8 cellular contexts compared by ENCODE assay signal in the genomic region with DNA sequence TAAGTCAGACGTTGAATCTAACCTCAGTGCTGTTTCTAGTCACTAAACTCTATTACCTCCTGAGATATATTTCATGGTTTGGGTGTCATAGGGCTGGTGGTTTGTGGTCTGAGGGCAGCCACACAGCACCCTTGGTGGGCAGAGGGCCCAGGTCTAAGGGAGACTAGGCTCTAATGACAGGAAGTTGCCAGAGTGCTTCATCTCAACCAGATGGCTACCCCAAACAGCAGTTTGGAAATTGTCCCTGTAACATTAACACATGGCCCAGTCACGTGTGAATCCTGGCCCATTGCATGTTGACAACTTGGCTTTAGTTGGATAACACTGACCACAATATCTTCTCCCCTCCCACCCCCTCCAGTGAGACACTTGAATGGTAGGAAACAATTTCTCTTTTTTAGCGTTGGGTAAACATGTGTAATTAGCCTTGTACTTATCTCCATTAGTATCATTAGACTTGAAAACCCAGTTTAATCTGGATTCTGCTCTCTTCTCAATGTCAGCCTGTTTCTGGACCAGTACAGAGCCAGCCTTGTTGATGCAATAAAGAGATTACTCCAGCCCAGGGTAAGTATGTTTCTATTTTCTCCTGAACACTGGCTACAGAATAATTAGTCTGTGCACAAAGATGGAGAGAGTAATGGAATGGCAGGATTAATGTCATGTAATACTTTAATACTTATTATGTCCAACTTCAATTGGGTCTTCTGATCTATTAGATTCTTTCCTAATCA.
DNase-seq lines count a peak whose midpoint lies in the region; ATAC-seq, FAIRE-seq and TF ChIP-seq lines count a peak whose summit lies in the region.

No MANE protein-coding gene starts in this region.

- no peaks in the 10 kb centered on the region for H4K20me1 ChIP-seq in KMS-11 (ENCODE audit: insufficient read depth)

- peaks cover 36% of the 10 kb centered on the region for H3K4me1 Mint-ChIP-seq in WTC11
- peaks cover 0 to 2% (median under 1%) of the 10 kb centered on the region in 4 donors for H3K4me1 Mint-ChIP-seq in CD4-positive, alpha-beta memory T cell

- no peak overlapping the region for H3K4me3 ChIP-seq in KMS-11 (IDR thresholded peaks at IDR 0.05; ENCODE audit: insufficient read depth, low read depth, low read length)
- H3K4me3 ChIP-seq in CD4-positive, alpha-beta memory T cell (ENCODE audit: low read length in 2 of 2): no peak overlapping the region

- no peaks in the 10 kb centered on the region; the same call in 1 of the 2 replicates for H3K9me3 Mint-ChIP-seq in WTC11
- H3K9me3 Mint-ChIP-seq in CD4-positive, alpha-beta memory T cell: no peaks in the 10 kb centered on the region

- DNase-seq in AML-193 (lab: John Stamatoyannopoulos, UW) (peak; percentile 75 to 79), GM19239 (ENCODE audit: insufficient read length, low spot score) (no peak), WTC11 (ENCODE audit: low spot score) (no peak), T1000 (lab: John Stamatoyannopoulos, UW) (no peak), cerebellum (ENCODE audit: low spot score) (no peak)
- no peak for DNase-seq in CD4-positive, alpha-beta memory T cell

- H3K4me3 Mint-ChIP-seq in WTC11: no peak overlapping the region
- H3K4me3 Mint-ChIP-seq in CD4-positive, alpha-beta memory T cell: no peak overlapping the region

- no peaks in the 10 kb centered on the region for H3K9me3 ChIP-seq in CD4-positive, alpha-beta memory T cell (ENCODE audit: control insufficient read depth in 1 of 2, low read length in 2 of 2)

- no peaks in the 10 kb centered on the region for H3K27me3 ChIP-seq in KMS-11 (ENCODE audit: insufficient read depth, low read depth)
- no peaks in the 10 kb centered on the region for H3K27me3 ChIP-seq in CD4-positive, alpha-beta memory T cell (ENCODE audit: insufficient read depth, low read length)

- no peaks in the 10 kb centered on the region for H3K36me3 ChIP-seq in KMS-11 (ENCODE audit: insufficient read depth)
- H3K36me3 ChIP-seq in CD4-positive, alpha-beta memory T cell (ENCODE audit: insufficient read depth, low read length): no peaks in the 10 kb centered on the region

- H3K27me3 Mint-ChIP-seq in WTC11 (ENCODE audit: low read depth): no peaks in the 10 kb centered on the region
- no peaks in the 10 kb centered on the region for H3K27me3 Mint-ChIP-seq in CD4-positive, alpha-beta memory T cell

- POLR2A ChIA-PET in WTC11 (lab: Charles Lee): interaction anchor here (0.7 kb wide), 1 partner anchor 13 kb away, joined by 3 read pairs; no protein-coding TSS in a partner anchor
- POLR2A ChIA-PET in CD4-positive, alpha-beta memory T cell (lab: Charles Lee; ENCODE audit: partially characterized antibody): no interaction called here

- TF ChIP-seq CTCF in KMS-11 (conservative IDR thresholded peaks at IDR 0.05; ENCODE audit: low read depth, low read length) (no peak), WTC11 (IDR thresholded peaks at IDR 0.05) (no peak)

- H3K27ac ChIP-seq in KMS-11: peak overlapping the region; percentile 69
- H3K27ac ChIP-seq in CD4-positive, alpha-beta memory T cell (ENCODE audit: low read depth, low read length): no peak overlapping the region

- intact Hi-C loops in CD4-positive, alpha-beta memory T cell (cut with micrococcal nuclease): no loop called here

- H2AFZ ChIP-seq in KMS-11 (ENCODE audit: low read depth): peak overlapping the region; percentile 7; the same call in 1 of the 2 replicates

- FAIRE-seq in GM19239 (lab: Jason Lieb, UNC): peak; percentile 60

- H3K4me2 ChIP-seq in KMS-11: peak overlapping the region; percentile 41

- H3K79me2 ChIP-seq in KMS-11 (ENCODE audit: insufficient read depth, low read depth): no peaks in the 10 kb centered on the region

- CTCF ChIA-PET in WTC11 (lab: Charles Lee): no interaction called here
- CTCF ChIA-PET in CD4-positive, alpha-beta memory T cell (lab: Charles Lee; ENCODE audit: partially characterized antibody): interaction anchor here (0.9 kb wide), 1 partner anchor 9 kb away, joined by 3 read pairs; no protein-coding TSS in a partner anchor

- peaks cover 35% of the 10 kb centered on the region for H3K4me1 ChIP-seq in KMS-11 (ENCODE audit: low read depth, poor library complexity, severe bottlenecking)
- H3K4me1 ChIP-seq in CD4-positive, alpha-beta memory T cell (ENCODE audit: insufficient read depth, low read length): no peaks in the 10 kb centered on the region

- peak overlapping the region; percentile 31; the same call in 1 of the 2 replicates for H3K9ac ChIP-seq in KMS-11

- peak overlapping the region; percentile 72; the same call in 1 of the 2 replicates for H3K27ac Mint-ChIP-seq in WTC11
- no peak overlapping the region for H3K27ac Mint-ChIP-seq in CD4-positive, alpha-beta memory T cell

- no peaks in the 10 kb centered on the region for H3K36me3 Mint-ChIP-seq in WTC11
- H3K36me3 Mint-ChIP-seq in CD4-positive, alpha-beta memory T cell: peaks cover 21 to 50% of the 10 kb centered on the region in 2 donors

- ATAC-seq in WTC11: no peak
- ATAC-seq in HG03045 (IDR thresholded peaks at IDR 0.05; ENCODE audit: unreplicated experiment): no peak

TF ChIP-seq in WTC11, 78 proteins besides CTCF, POLR2A, EP300 and RAD21:
- no peak for TF ChIP-seq GTF2I (CRISPR knock-in tag; conservative IDR thresholded peaks at IDR 0.05)
- TF ChIP-seq RORB (CRISPR knock-in tag; IDR thresholded peaks at IDR 0.05): no peak
- no peak for TF ChIP-seq ELF4 (CRISPR knock-in tag; IDR thresholded peaks at IDR 0.05; ENCODE audit: low read depth)
- TF ChIP-seq FOXK1 (CRISPR knock-in tag; IDR thresholded peaks at IDR 0.05): no peak
- TF ChIP-seq IRF2 (CRISPR knock-in tag; IDR thresholded peaks at IDR 0.05; ENCODE audit: borderline replicate concordance, low read depth): no peak
- TF ChIP-seq, protein P1, sequence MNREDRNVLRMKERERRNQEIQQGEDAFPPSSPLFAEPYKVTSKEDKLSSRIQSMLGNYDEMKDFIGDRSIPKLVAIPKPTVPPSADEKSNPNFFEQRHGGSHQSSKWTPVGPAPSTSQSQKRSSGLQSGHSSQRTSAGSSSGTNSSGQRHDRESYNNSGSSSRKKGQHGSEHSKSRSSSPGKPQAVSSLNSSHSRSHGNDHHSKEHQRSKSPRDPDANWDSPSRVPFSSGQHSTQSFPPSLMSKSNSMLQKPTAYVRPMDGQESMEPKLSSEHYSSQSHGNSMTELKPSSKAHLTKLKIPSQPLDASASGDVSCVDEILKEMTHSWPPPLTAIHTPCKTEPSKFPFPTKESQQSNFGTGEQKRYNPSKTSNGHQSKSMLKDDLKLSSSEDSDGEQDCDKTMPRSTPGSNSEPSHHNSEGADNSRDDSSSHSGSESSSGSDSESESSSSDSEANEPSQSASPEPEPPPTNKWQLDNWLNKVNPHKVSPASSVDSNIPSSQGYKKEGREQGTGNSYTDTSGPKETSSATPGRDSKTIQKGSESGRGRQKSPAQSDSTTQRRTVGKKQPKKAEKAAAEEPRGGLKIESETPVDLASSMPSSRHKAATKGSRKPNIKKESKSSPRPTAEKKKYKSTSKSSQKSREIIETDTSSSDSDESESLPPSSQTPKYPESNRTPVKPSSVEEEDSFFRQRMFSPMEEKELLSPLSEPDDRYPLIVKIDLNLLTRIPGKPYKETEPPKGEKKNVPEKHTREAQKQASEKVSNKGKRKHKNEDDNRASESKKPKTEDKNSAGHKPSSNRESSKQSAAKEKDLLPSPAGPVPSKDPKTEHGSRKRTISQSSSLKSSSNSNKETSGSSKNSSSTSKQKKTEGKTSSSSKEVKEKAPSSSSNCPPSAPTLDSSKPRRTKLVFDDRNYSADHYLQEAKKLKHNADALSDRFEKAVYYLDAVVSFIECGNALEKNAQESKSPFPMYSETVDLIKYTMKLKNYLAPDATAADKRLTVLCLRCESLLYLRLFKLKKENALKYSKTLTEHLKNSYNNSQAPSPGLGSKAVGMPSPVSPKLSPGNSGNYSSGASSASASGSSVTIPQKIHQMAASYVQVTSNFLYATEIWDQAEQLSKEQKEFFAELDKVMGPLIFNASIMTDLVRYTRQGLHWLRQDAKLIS (CRISPR knock-in tag; IDR thresholded peaks at IDR 0.05; ENCODE audit: borderline replicate concordance): no peak
- TF ChIP-seq SOX15 (CRISPR knock-in tag; IDR thresholded peaks at IDR 0.05): no peak
- no peak for TF ChIP-seq ZNF121 (CRISPR knock-in tag; IDR thresholded peaks at IDR 0.05)
- no peak for TF ChIP-seq ETV6 (CRISPR knock-in tag; IDR thresholded peaks at IDR 0.05)

Comparison
In these comparisons a context has a peak if more than half of its experiments do, and no peak if none do; other contexts are left out.
1. DNase-seq: peak in AML-193 (2 of 2); none in GM19239 (single experiment), WTC11 (single experiment), T1000 (single experiment), CD4-positive, alpha-beta memory T cell (0 of 5) and cerebellum (single experiment).